Comparison of ENCODE assay signal across 8 cellular contexts in genomic region chr7:66591801-66592596, GRCh38. TPM values are rescaled to one million over a fixed set of nuclear protein-coding genes. Genes with fewer than 3 reads are reported as not detected.
A peak's percentile ranks its signal among the peaks of the same experiment; 100 is the strongest.
DNase-seq lines count a peak whose midpoint lies in the region; ATAC-seq, FAIRE-seq and TF ChIP-seq lines count a peak whose summit lies in the region.

No MANE protein-coding gene starts in this region.

- H3K79me2 ChIP-seq in endothelial cell of umbilical vein (ENCODE audit: control insufficient read depth, insufficient read depth, low read length) = peaks cover 52% of the 10 kb centered on the region

- intact Hi-C loops in Caco-2 (cut with micrococcal nuclease; ENCODE audit: unreplicated experiment) = loop anchor here (1.0 to 10.0 kb wide), 4 partner anchors 27 to 403 kb away; partner anchors contain the start of genes KCTD7, SBDS and TYW1
- intact Hi-C loops in endothelial cell of umbilical vein (cut with micrococcal nuclease) = loop anchor here (1.0 kb wide), 1 partner anchor 36 kb away; the partner anchor contains the start of gene KCTD7

- H3K9me3 ChIP-seq in Caco-2 = peaks cover 8% of the 10 kb centered on the region
- H3K9me3 ChIP-seq in endothelial cell of umbilical vein (replicated peaks; ENCODE audit: control insufficient read depth, insufficient read depth, low read length) = no peaks in the 10 kb centered on the region

- POLR2A ChIA-PET in Caco-2 (lab: Charles Lee) = interaction anchor here (0.6 to 0.7 kb wide), 2 partner anchors 11 to 177 kb away, joined by 6 to 7 read pairs; no protein-coding TSS in a partner anchor
- POLR2A ChIA-PET in endothelial cell of umbilical vein (lab: Charles Lee) = interaction anchor here (0.6 to 0.7 kb wide), 2 partner anchors 38 to 138 kb away, joined by 3 read pairs; no protein-coding TSS in a partner anchor

- H3K4me1 Mint-ChIP-seq in Caco-2 (ENCODE audit: low read depth, unreplicated experiment) = peaks cover 25% of the 10 kb centered on the region

- H3K27me3 ChIP-seq in Caco-2 (replicated peaks; ENCODE audit: control insufficient read depth, insufficient read depth, low read length) = no peaks in the 10 kb centered on the region
- H3K27me3 ChIP-seq in endothelial cell of umbilical vein (ENCODE audit: control insufficient read depth in 2 of 2, insufficient read depth in 2 of 2, low read length in 2 of 2) = no peaks in the 10 kb centered on the region

- H3K4me3 ChIP-seq in Caco-2 (ENCODE audit: low read depth, low read length) (peak overlapping the region; percentile 99), endothelial cell of umbilical vein (replicated peaks in 1 of 3; ENCODE audit: insufficient read depth in 1 of 3, low read depth in 1 of 3, low read length in 3 of 3) (peak overlapping the region; percentile 59 to 90 (median 79))

- peaks cover 37% of the 10 kb centered on the region for H3K36me3 Mint-ChIP-seq in Caco-2 (ENCODE audit: insufficient read depth, unreplicated experiment)

- peak; percentile 95 for FAIRE-seq in endothelial cell of umbilical vein (lab: Jason Lieb, UNC)

- H3K27me3 Mint-ChIP-seq in Caco-2 (ENCODE audit: insufficient read depth, unreplicated experiment) = no peaks in the 10 kb centered on the region

- H3K9ac ChIP-seq in endothelial cell of umbilical vein (replicated peaks; ENCODE audit: extremely low read depth, insufficient read depth, low read length) = peak overlapping the region; percentile 77

- TF ChIP-seq CTCF in Caco-2 (IDR thresholded peaks at IDR 0.05; ENCODE audit: insufficient read depth in 1 of 2, low read depth in 1 of 2, low read length in 1 of 2, severe bottlenecking in 1 of 2, unreplicated experiment in 1 of 2) (no peak), endothelial cell of umbilical vein (IDR thresholded peaks at IDR 0.05; ENCODE audit: extremely low read depth in 1 of 2, insufficient read depth in 1 of 2, low read depth in 1 of 2, low read length in 2 of 2) (no peak)

- DNase-seq in Caco-2 (peak; percentile 94 to 95), HT1080 (ENCODE audit: low read depth) (peak; percentile 80), NOMO-1 (lab: John Stamatoyannopoulos, UW; ENCODE audit: unreplicated experiment in 2 of 2) (peak; percentile 74 to 89), endothelial cell of umbilical vein (ENCODE audit: low read depth, low spot score) (peak; percentile 86), midbrain (lab: John Stamatoyannopoulos, UW) (peak; percentile 91)
- DNase-seq in activated CD8-positive, alpha-beta memory T cell treated with anti-CD3 and anti-CD28 coated beads, Interleukin-2, amount 50 U/mL, for 4 hours = peak; percentile 90
- DNase-seq in stimulated activated CD8-positive, alpha-beta memory T cell treated with anti-CD3 and anti-CD28 coated beads, Interleukin-15, amount 100 ng/mL, for 48 hours (ENCODE audit: low read depth in 2 of 2) = peak; percentile 84 to 86

- H3K4me1 ChIP-seq in Caco-2 = peaks cover 7% of the 10 kb centered on the region; the same call in 1 of the 2 replicates
- H3K4me1 ChIP-seq in endothelial cell of umbilical vein (ENCODE audit: control insufficient read depth, extremely low read depth, insufficient read depth, low read length) = no peaks in the 10 kb centered on the region

- peak overlapping the region; percentile 97 for H3K4me3 Mint-ChIP-seq in Caco-2 (ENCODE audit: unreplicated experiment)

- dilution Hi-C loops in endothelial cell of umbilical vein (cut with MboI; ENCODE audit: extremely low pct_ligation_motif_present, low sequenced_read_pairs) = no loop called here

- CTCF ChIA-PET in Caco-2 (lab: Charles Lee) = interaction anchor here (1.0 kb wide), 1 partner anchor 63 kb away, joined by 4 read pairs; no protein-coding TSS in a partner anchor
- CTCF ChIA-PET in endothelial cell of umbilical vein (lab: Charles Lee) = no interaction called here

- H3K4me2 ChIP-seq in endothelial cell of umbilical vein (ENCODE audit: insufficient read depth, low read length) = peak overlapping the region; percentile 81

- no TSS peak for BruUV-seq in Caco-2 (replicated peaks; lab: Mats Ljungman, UMichigan)
- no TSS peak for BruUV-seq in endothelial cell of umbilical vein (replicated peaks; lab: Mats Ljungman, UMichigan)

- peak; percentile 97 for ATAC-seq in GM21367 (IDR thresholded peaks at IDR 0.05; ENCODE audit: unreplicated experiment)

- peaks cover 27% of the 10 kb centered on the region for H3K9me3 Mint-ChIP-seq in Caco-2 (ENCODE audit: unreplicated experiment)

- no peaks in the 10 kb centered on the region for H3K9me1 ChIP-seq in endothelial cell of umbilical vein (replicated peaks; ENCODE audit: control insufficient read depth, extremely low read depth, insufficient read depth, low read length)

- H3K27ac Mint-ChIP-seq in Caco-2 (ENCODE audit: unreplicated experiment) = peak overlapping the region; percentile 99

- H3K27ac ChIP-seq in endothelial cell of umbilical vein (ENCODE audit: insufficient read depth, low read depth, low read length) = peak overlapping the region; percentile 83

- TF ChIP-seq POLR2A in endothelial cell of umbilical vein (IDR thresholded peaks at IDR 0.05; ENCODE audit: low read depth, low read length) = peak; percentile 90

- no peaks in the 10 kb centered on the region for H4K20me1 ChIP-seq in endothelial cell of umbilical vein (replicated peaks; ENCODE audit: control insufficient read depth, extremely low read depth, insufficient read depth, low read length)

- H3K36me3 ChIP-seq in Caco-2 (ENCODE audit: control insufficient read depth, insufficient read depth, low read length) = no peaks in the 10 kb centered on the region
- H3K36me3 ChIP-seq in endothelial cell of umbilical vein (ENCODE audit: control insufficient read depth in 2 of 2, extremely low read depth in 1 of 2, insufficient read depth in 2 of 2, low read length in 2 of 2) = no peaks in the 10 kb centered on the region

- H2AFZ ChIP-seq in endothelial cell of umbilical vein (ENCODE audit: low read depth, low read length) = peak overlapping the region; percentile 93

TF ChIP-seq in endothelial cell of umbilical vein, 7 proteins besides CTCF, POLR2A, EP300 and RAD21:
- TF ChIP-seq MYC (IDR thresholded peaks at IDR 0.05; ENCODE audit: low read depth, low read length) = peak; percentile 69
- TF ChIP-seq, protein P1, sequence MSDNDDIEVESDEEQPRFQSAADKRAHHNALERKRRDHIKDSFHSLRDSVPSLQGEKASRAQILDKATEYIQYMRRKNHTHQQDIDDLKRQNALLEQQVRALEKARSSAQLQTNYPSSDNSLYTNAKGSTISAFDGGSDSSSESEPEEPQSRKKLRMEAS (IDR thresholded peaks at IDR 0.05; ENCODE audit: insufficient read depth, insufficient read length) = peak; percentile 54
- no peak for TF ChIP-seq EZH2 (IDR thresholded peaks at IDR 0.05; ENCODE audit: borderline replicate concordance, low read depth, low read length, severe bottlenecking)
- no peak for TF ChIP-seq FOS (IDR thresholded peaks at IDR 0.05; ENCODE audit: borderline replicate concordance, insufficient read depth, low read length)
- peak; percentile 39 for TF ChIP-seq GATA2 (IDR thresholded peaks at IDR 0.05; ENCODE audit: insufficient read depth, insufficient read length, low read depth, low read length)
- peak; percentile 94 for TF ChIP-seq POLR2AphosphoS5 (IDR thresholded peaks at IDR 0.05; ENCODE audit: insufficient read depth, low read depth, low read length)

RNA-seq across cellular contexts. Expression of gene KCTD7, which starts 36.7 kb away (rescaled TPM):
- 17.0 and 17.3 TPM in 2 replicates for total RNA-seq in Caco-2 (2022)
- 5.4 and 10.9 TPM in 2 replicates for total RNA-seq in HT1080 (2014; rRNA removed; shearing (Covaris generic))
- polyA plus RNA-seq in HT1080 (2015; cell fraction: cytosol; rRNA removed) = 4.3 and 4.8 TPM in 2 replicates
- 15.0 and 16.2 TPM in 2 replicates for polyA plus RNA-seq in HT1080 (2015; cell fraction: nucleus; rRNA removed)
- total RNA-seq in endothelial cell of umbilical vein = 8.7 and 11.3 TPM in 2 replicates
- 14.1 and 14.9 TPM in 2 replicates for polyA plus RNA-seq in endothelial cell of umbilical vein
- polyA plus RNA-seq in endothelial cell of umbilical vein (2011; cell fraction: cytosol; rRNA removed) = 8.3 and 10.1 TPM in 2 replicates
- 29.6 and 31.9 TPM in 2 replicates for polyA plus RNA-seq in endothelial cell of umbilical vein (2011; cell fraction: nucleus; rRNA removed)
- polyA plus RNA-seq in endothelial cell of umbilical vein (2012) = 4.8 and 5.3 TPM in 2 replicates
- 16.5 and 25.3 TPM in 2 replicates for polyA minus RNA-seq in endothelial cell of umbilical vein
- 3.9 TPM for polyA minus RNA-seq in endothelial cell of umbilical vein (2011; cell fraction: cytosol; rRNA and poly(A)+ RNA removed)
- 12.7 and 16.8 TPM in 2 replicates for polyA minus RNA-seq in endothelial cell of umbilical vein (2011; cell fraction: nucleus; rRNA and poly(A)+ RNA removed)

Comparison
In these comparisons a context has a peak if more than half of its experiments do, and no peak if none do; other contexts are left out.
1. Peak in every context shown above with its lines: DNase-seq, ATAC-seq, H3K4me3 ChIP-seq and H3K27ac ChIP-seq.